13 cellular contexts compared by ENCODE assay signal in the genomic region with DNA sequence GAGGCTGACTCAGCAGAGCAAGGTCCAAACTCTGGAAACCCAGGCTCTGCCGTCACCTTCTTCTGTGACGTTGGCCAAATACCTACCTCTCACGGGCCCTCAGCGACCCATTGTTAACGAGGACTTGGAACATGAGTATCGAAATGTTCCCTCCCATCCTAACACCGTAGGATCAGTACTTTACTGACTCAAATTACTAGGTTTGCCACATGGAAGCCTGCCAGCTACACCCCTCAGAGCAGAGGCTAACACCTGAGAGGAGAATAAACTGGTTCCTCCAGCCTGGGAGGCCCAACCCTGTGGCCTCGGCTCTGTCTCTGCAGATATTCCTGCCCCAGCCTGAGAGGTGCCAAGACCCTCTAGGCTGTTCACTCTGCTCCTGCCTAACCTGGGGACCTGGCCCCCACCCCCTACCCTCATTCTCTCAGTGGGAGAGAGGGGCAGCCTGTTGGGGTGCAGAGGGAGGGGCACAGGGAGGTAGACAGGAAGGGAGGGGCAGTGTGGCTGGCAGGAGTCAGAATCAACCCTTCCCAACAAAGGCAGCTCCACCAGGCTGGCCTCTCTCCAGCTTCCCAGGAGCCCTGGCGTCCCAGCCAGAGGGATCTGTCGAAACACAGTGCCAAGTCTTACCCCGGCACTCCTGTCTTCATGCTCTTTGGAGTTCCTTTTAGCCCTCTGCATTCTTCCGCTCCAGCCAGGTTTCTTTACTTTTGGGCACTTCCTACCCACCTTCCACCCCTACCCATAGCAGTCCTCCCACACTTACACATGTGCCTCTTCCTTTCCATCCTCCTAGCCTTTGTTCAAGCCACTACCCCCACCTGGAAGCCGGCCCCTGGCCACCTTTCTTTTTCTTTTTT. TPM values are rescaled to one million over a fixed set of nuclear protein-coding genes. Genes with fewer than 3 reads are reported as not detected.
DNase-seq lines count a peak whose midpoint lies in the region; ATAC-seq, FAIRE-seq and TF ChIP-seq lines count a peak whose summit lies in the region.
"Had no signal": no experiment of that assay in that cellular context is flagged by ENCODE, and none has a peak within 500 bp of the region (broad histone marks: within the 10 kb centered on the region; RNA-seq: fewer than 3 reads in every experiment).

No MANE protein-coding gene starts in this region.

- TF ChIP-seq CTCF in sigmoid colon (IDR thresholded peaks at IDR 0.05), result no peak
- TF ChIP-seq CTCF in tibial nerve (IDR thresholded peaks at IDR 0.05), result no peak

- H3K36me3 Mint-ChIP-seq in activated T-cell treated with anti-CD3 and anti-CD28 coated beads, Interleukin-2, amount 50 U/mL, for 24 hours (ENCODE audit: low read depth), result no peaks in the 10 kb centered on the region
- H3K36me3 Mint-ChIP-seq: IgD-negative memory B cell had no signal

- H3K27ac ChIP-seq in right cardiac atrium (ENCODE audit: low read length) (no peak overlapping the region), sigmoid colon (peak overlapping the region; percentile 70 to 86 (median 82)), tibial nerve (no peak overlapping the region)

- H3K9me3 ChIP-seq in right cardiac atrium (ENCODE audit: control insufficient read depth, low read length) (no peaks in the 10 kb centered on the region), sigmoid colon (no peaks in the 10 kb centered on the region), tibial nerve (no peaks in the 10 kb centered on the region)
- H3K9me3 ChIP-seq: Caco-2 had no signal

- H3K4me3 Mint-ChIP-seq in activated T-cell treated with anti-CD3 and anti-CD28 coated beads, Interleukin-2, amount 50 U/mL, for 24 hours, result no peak overlapping the region
- H3K4me3 Mint-ChIP-seq: IgD-negative memory B cell had no signal

- no peaks in the 10 kb centered on the region for H3K9me3 Mint-ChIP-seq in activated T-cell treated with anti-CD3 and anti-CD28 coated beads, Interleukin-2, amount 50 U/mL, for 24 hours
- H3K9me3 Mint-ChIP-seq: IgD-negative memory B cell had no signal

- DNase-seq in NCI-H446 (lab: John Stamatoyannopoulos, UW), result peak; percentile 45 to 84
- peak; percentile 40 to 69 (median 65) for DNase-seq in right cardiac atrium
- peak; percentile 85 for DNase-seq in sigmoid colon
- DNase-seq in activated T-cell treated with anti-CD3 and anti-CD28 coated beads, Interleukin-2, amount 50 U/mL, for 24 hours, result no peak
- no peak for DNase-seq in H54 (ENCODE audit: insufficient read length, low spot score)
- DNase-seq in tibial nerve (ENCODE audit: low spot score in 2 of 2), result no peak
- no peak for DNase-seq in GM12892 (ENCODE audit: insufficient read length)
- DNase-seq: Caco-2; effector memory CD4-positive, alpha-beta T cell; NCI-H526 treated with DMSO at 0.1 percent for 48 hours; stimulated activated CD4-positive, alpha-beta T cell treated with anti-CD3 and anti-CD28 coated beads, Interleukin-2, amount 100 ng/mL, for 48 hours had no signal

- no peak overlapping the region for H3K27ac Mint-ChIP-seq in activated T-cell treated with anti-CD3 and anti-CD28 coated beads, Interleukin-2, amount 50 U/mL, for 24 hours
- H3K27ac Mint-ChIP-seq: IgD-negative memory B cell had no signal

- no peaks in the 10 kb centered on the region for H3K36me3 ChIP-seq in sigmoid colon
- no peaks in the 10 kb centered on the region for H3K36me3 ChIP-seq in tibial nerve

- H3K27me3 Mint-ChIP-seq in activated T-cell treated with anti-CD3 and anti-CD28 coated beads, Interleukin-2, amount 50 U/mL, for 24 hours, result peaks cover 37% of the 10 kb centered on the region

- peak; percentile 83 for TF ChIP-seq EP300 in Ishikawa (IDR thresholded peaks at IDR 0.05; ENCODE audit: borderline replicate concordance)
- no peak for TF ChIP-seq EP300 in sigmoid colon (IDR thresholded peaks at IDR 0.05)
- TF ChIP-seq EP300 in tibial nerve (IDR thresholded peaks at IDR 0.05), result no peak

- WGBS in right cardiac atrium, result 62% methylated on average over 13 of the region's 13 CpGs
- 12 to 57% methylated on average over 13 of the region's 13 CpGs for WGBS in sigmoid colon, 2 donors
- 68 to 70% methylated on average over 13 of the region's 13 CpGs for WGBS in tibial nerve, 2 donors

- no peak for TF ChIP-seq POLR2A in sigmoid colon (IDR thresholded peaks at IDR 0.05)
- no peak for TF ChIP-seq POLR2A in H54 (IDR thresholded peaks at IDR 0.05; ENCODE audit: low read depth, low read length)
- no peak for TF ChIP-seq POLR2A in tibial nerve (IDR thresholded peaks at IDR 0.05)
- no peak for TF ChIP-seq POLR2A in GM12892 (IDR thresholded peaks at IDR 0.05; ENCODE audit: low read depth, low read length)

- ATAC-seq in right cardiac atrium, result peak in 1 of 2 donors; percentile 30

- H3K4me1 ChIP-seq in right cardiac atrium (ENCODE audit: control insufficient read depth, insufficient read depth, low read length) (peaks cover 5% of the 10 kb centered on the region), sigmoid colon (peaks cover 0 to 72% (median 49%) of the 10 kb centered on the region in 4 donors), tibial nerve (peaks cover 0 to 29% (median 14%) of the 10 kb centered on the region in 4 donors)
- H3K4me1 ChIP-seq: Caco-2 had no signal

- H3K4me3 ChIP-seq in right cardiac atrium (ENCODE audit: low read length) (no peak overlapping the region), sigmoid colon (no peak overlapping the region), tibial nerve (no peak overlapping the region)

- no peaks in the 10 kb centered on the region for H3K27me3 ChIP-seq in right cardiac atrium (ENCODE audit: control insufficient read depth, insufficient read depth)
- H3K27me3 ChIP-seq in sigmoid colon, result peaks cover 0 to 14% (median 0%) of the 10 kb centered on the region in 3 donors
- H3K27me3 ChIP-seq in tibial nerve, result peaks cover 0 to 47% of the 10 kb centered on the region in 2 donors

- peak; percentile 5; the same call in 1 of the 2 replicates for TF ChIP-seq RAD21 in Ishikawa (IDR thresholded peaks at IDR 0.05; ENCODE audit: low read depth)

- peaks cover 21% of the 10 kb centered on the region for H3K4me1 Mint-ChIP-seq in activated T-cell treated with anti-CD3 and anti-CD28 coated beads, Interleukin-2, amount 50 U/mL, for 24 hours (ENCODE audit: low read depth)

- intact Hi-C loops in right cardiac atrium (cut with DNase I), result loop anchor here in 1 of 4 donors (10.0 kb wide), 1 partner anchor 77 kb away; no protein-coding TSS in a partner anchor
- intact Hi-C loops in sigmoid colon (cut with DNase I), result no loop called here

- FAIRE-seq in H54 (lab: Jason Lieb, UNC) (no peak), GM12892 (lab: Jason Lieb, UNC) (no peak)

TF ChIP-seq in Ishikawa, 13 proteins besides CTCF, POLR2A, EP300 and RAD21 (continues in another document):
- peak; percentile 94 for TF ChIP-seq TCF12 (IDR thresholded peaks at IDR 0.05; ENCODE audit: low read depth)
- TF ChIP-seq EGR1 (IDR thresholded peaks at IDR 0.05), result no peak
- TF ChIP-seq REST (IDR thresholded peaks at IDR 0.05; ENCODE audit: low read depth), result no peak; the same call in 1 of the 2 replicates
- TF ChIP-seq TAF1 (IDR thresholded peaks at IDR 0.05; ENCODE audit: low read depth), result peak; percentile 17; the same call in 1 of the 2 replicates
- no peak for TF ChIP-seq YY1 (IDR thresholded peaks at IDR 0.05; ENCODE audit: low read depth)
- TF ChIP-seq CEBPB (IDR thresholded peaks at IDR 0.05), result peak; percentile 62; the same call in 1 of the 2 replicates
- TF ChIP-seq FOXM1 (IDR thresholded peaks at IDR 0.05; ENCODE audit: borderline replicate concordance, low read depth), result 0 out of 2 replicates have a peak, but pooled peaks have one; percentile 68
- TF ChIP-seq CREB1 (IDR thresholded peaks at IDR 0.05; ENCODE audit: low read depth), result peak; percentile 73
- TF ChIP-seq TEAD4 (IDR thresholded peaks at IDR 0.05), result peak; percentile 64
- TF ChIP-seq MAX (IDR thresholded peaks at IDR 0.05), result peak; percentile 61
- TF ChIP-seq USF1 (IDR thresholded peaks at IDR 0.05), result 0 out of 2 replicates have a peak, but pooled peaks have one; percentile 2
- peak; percentile 88 for TF ChIP-seq ZBTB7A (IDR thresholded peaks at IDR 0.05; ENCODE audit: low read depth)

RNA-seq across cellular contexts. Expression of gene PITPNM3, which starts 4.2 kb away (rescaled TPM):
- total RNA-seq in right cardiac atrium (1 to 10 TPM in 3 of 4 donors, under 1 TPM in 1; 0.95 to 3.4 (median 2.4) TPM), sigmoid colon (10 to 100 TPM in 1 of 4 donors, 1 to 10 TPM in 3; 4.3 to 13.6 (median 8.0) TPM), tibial nerve (1 to 10 TPM in 3 of 4 donors, under 1 TPM in 1; 0.90 to 5.2 (median 2.3) TPM)
- polyA plus RNA-seq in right cardiac atrium (3.0 TPM), sigmoid colon (1 to 10 TPM; 3.6 to 5.7 (median 4.6) TPM)
- polyA plus RNA-seq in GM12892 (2012; ENCODE audit: missing spikeins), result 0.68 TPM
- polyA plus RNA-seq: IgD-negative memory B cell had no signal

Comparison
In these comparisons a context has a peak if more than half of its experiments do, and no peak if none do; other contexts are left out.
1. DNase-seq: peak in NCI-H446 (2 of 2), right cardiac atrium (3 of 3) and sigmoid colon (single experiment); none in activated T-cell treated with anti-CD3 and anti-CD28 coated beads, Interleukin-2, amount 50 U/mL, for 24 hours (single experiment), H54 (single experiment), tibial nerve (0 of 2) and GM12892 (single experiment).
2. H3K27ac ChIP-seq: peak in sigmoid colon (4 of 4); none in right cardiac atrium (single experiment) and tibial nerve (0 of 4).